ENCODE assay signal across 10 cellular contexts in genomic region chr19:8881512-8881911, GRCh38. TPM values are rescaled to one million over a fixed set of nuclear protein-coding genes. Genes with fewer than 3 reads are reported as not detected.
"Had no signal": no experiment of that assay in that cellular context is flagged by ENCODE, and none has a peak within 500 bp of the region (broad histone marks: within the 10 kb centered on the region; RNA-seq: fewer than 3 reads in every experiment).

No MANE protein-coding gene starts in this region.

- FAIRE-seq: HTR-8/SVneo, K562 had no signal

- ATAC-seq: K562 had no signal

- DNase-seq: IMR-90, KBM-7, KG1 had no signal

- H3K27me3 Mint-ChIP-seq: IgD-negative memory B cell had no signal

- H3K27ac Mint-ChIP-seq: IgD-negative memory B cell had no signal

- H3K4me2 ChIP-seq: KMS-11 had no signal

- H3K4me3 Mint-ChIP-seq: IgD-negative memory B cell had no signal

- H3K9ac ChIP-seq: KMS-11 had no signal

- H3K4me3 ChIP-seq: K562 had no signal

- H3K27ac ChIP-seq: HL-60, KMS-11 had no signal

RNA-seq across cellular contexts. Expression of gene MBD3L1, which starts 49.3 kb away (rescaled TPM):
- total RNA-seq: HT-29, HT1080, IMR-90, K562 had no signal
- polyA plus RNA-seq: IgD-negative memory B cell, IMR-90, K562 had no signal
